In genomic region chr12:30700216-30700900, GRCh38 we compare ENCODE assay signal across 10 cellular contexts.
"Had no signal": no experiment of that assay in that cellular context is flagged by ENCODE, and none has a peak within 500 bp of the region (broad histone marks: within the 10 kb centered on the region; RNA-seq: fewer than 3 reads in every experiment).

No MANE protein-coding gene starts in this region.

- DNase-seq: activated CD4-positive, alpha-beta T cell treated with anti-CD3 and anti-CD28 coated beads, Interleukin-2, amount 50 U/mL, for 1 hour; activated naive CD4-positive, alpha-beta T cell treated with anti-CD3 and anti-CD28 coated beads, Interleukin-2, amount 10 ng/mL, durations not matched to agents 7 days and 5 days; activated T-cell treated with anti-CD3 and anti-CD28 coated beads for 4 hours; colonic mucosa; effector memory CD4-positive, alpha-beta T cell; mucosa of descending colon; natural killer cell; stomach; thyroid gland had no signal

- H3K4me3 ChIP-seq: colonic mucosa, mucosa of descending colon, skin epidermis, stomach, thyroid gland had no signal

- ATAC-seq: mucosa of descending colon, natural killer cell had no signal

- H3K27me3 ChIP-seq: colonic mucosa, stomach, thyroid gland had no signal

- H3K36me3 ChIP-seq: colonic mucosa, stomach, thyroid gland had no signal

- H3K9me3 ChIP-seq: colonic mucosa, mucosa of descending colon, stomach, thyroid gland had no signal

- H3K4me1 ChIP-seq: colonic mucosa had no signal

- H3K27ac ChIP-seq: colonic mucosa, skin epidermis, stomach, thyroid gland had no signal
